Comparison of ENCODE assay signal across 8 cellular contexts in the genomic region with DNA sequence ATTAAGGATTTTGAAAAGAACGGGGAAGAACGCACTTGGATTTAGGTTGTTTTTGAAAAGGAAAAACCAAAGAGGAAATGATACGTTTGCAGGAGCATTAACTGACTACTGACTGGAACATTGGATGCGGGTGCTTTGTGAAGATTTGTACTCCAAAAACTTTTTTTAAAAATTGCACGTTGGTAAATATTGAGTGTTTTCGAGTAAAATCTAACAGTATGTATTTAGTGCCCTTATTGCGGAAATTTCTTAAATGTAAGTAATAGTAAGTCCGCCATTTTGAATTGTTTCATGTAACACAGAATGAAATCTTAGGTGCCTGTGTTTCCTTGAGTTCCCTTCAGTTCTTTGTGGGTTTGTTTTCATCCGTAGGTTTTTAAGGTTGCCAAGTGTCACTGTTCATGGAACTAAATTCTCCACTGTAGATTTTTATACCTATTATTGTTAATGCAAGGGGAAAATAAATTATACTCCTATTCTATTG. TPM values are rescaled to one million over a fixed set of nuclear protein-coding genes. Genes with fewer than 3 reads are reported as not detected.
DNase-seq lines count a peak whose midpoint lies in the region; ATAC-seq and TF ChIP-seq lines count a peak whose summit lies in the region.

No MANE protein-coding gene starts in this region.

- POLR2A ChIA-PET in CD8-positive, alpha-beta T cell (lab: Charles Lee), result no interaction called here
- POLR2A ChIA-PET in HEK293T (lab: Yijun Ruan, JAX), result no interaction called here

- peak overlapping the region; percentile 22 for H3K4me3 ChIP-seq in CD8-positive, alpha-beta T cell (ENCODE audit: low read depth, low read length)
- H3K4me3 ChIP-seq in muscle layer of duodenum (ENCODE audit: low read depth in 1 of 2, low read length in 2 of 2), result peak overlapping the region; percentile 14 to 60

- no peak for DNase-seq in CD8-positive, alpha-beta T cell
- DNase-seq in HEK293T (ENCODE audit: extremely low spot score) (no peak), NCI-H774 (lab: John Stamatoyannopoulos, UW) (no peak), foreskin keratinocyte (no peak)
- DNase-seq in activated naive CD8-positive, alpha-beta T cell treated with anti-CD3 and anti-CD28 coated beads for 36 hours, result no peak
- DNase-seq in stimulated activated CD4-positive, alpha-beta T cell treated with anti-CD3 and anti-CD28 coated beads, Interleukin-4, amount 100 ng/mL, for 1 hour, result no peak
- no peak for DNase-seq in activated effector memory CD4-positive, alpha-beta T cell treated with anti-CD3 and anti-CD28 coated beads, Interleukin-2, amount 50 U/mL, for 16 hours

- H3K4me1 Mint-ChIP-seq in CD8-positive, alpha-beta T cell (ENCODE audit: low read depth), result peaks cover 7% of the 10 kb centered on the region
- H3K4me1 Mint-ChIP-seq in activated naive CD8-positive, alpha-beta T cell treated with anti-CD3 and anti-CD28 coated beads for 36 hours, result peaks cover 6% of the 10 kb centered on the region

- H3K36me3 ChIP-seq in CD8-positive, alpha-beta T cell (ENCODE audit: insufficient read depth, low read length), result no peaks in the 10 kb centered on the region
- no peaks in the 10 kb centered on the region for H3K36me3 ChIP-seq in muscle layer of duodenum (ENCODE audit: control insufficient read depth in 1 of 2, insufficient read depth in 2 of 2, low read length in 2 of 2)

- H3K27ac Mint-ChIP-seq in CD8-positive, alpha-beta T cell, result no peak overlapping the region
- H3K27ac Mint-ChIP-seq in activated naive CD8-positive, alpha-beta T cell treated with anti-CD3 and anti-CD28 coated beads for 36 hours, result no peak overlapping the region

- H3K4me1 ChIP-seq in CD8-positive, alpha-beta T cell (ENCODE audit: insufficient read depth, low read length), result peaks cover 5% of the 10 kb centered on the region
- H3K4me1 ChIP-seq in muscle layer of duodenum (ENCODE audit: control insufficient read depth in 1 of 2, insufficient read depth in 2 of 2, low read length in 2 of 2) (peaks cover 0 to 10% of the 10 kb centered on the region in 2 donors), foreskin keratinocyte (no peaks in the 10 kb centered on the region)

- intact Hi-C loops in CD8-positive, alpha-beta T cell (cut with DNase I, micrococcal nuclease), result no loop called here

- H3K4me3 Mint-ChIP-seq in CD8-positive, alpha-beta T cell, result peak overlapping the region; percentile 63
- peak overlapping the region; percentile 57 for H3K4me3 Mint-ChIP-seq in activated naive CD8-positive, alpha-beta T cell treated with anti-CD3 and anti-CD28 coated beads for 36 hours

- H3K27me3 Mint-ChIP-seq in CD8-positive, alpha-beta T cell (ENCODE audit: low read depth), result peaks cover 39% of the 10 kb centered on the region
- peaks cover 41% of the 10 kb centered on the region for H3K27me3 Mint-ChIP-seq in activated naive CD8-positive, alpha-beta T cell treated with anti-CD3 and anti-CD28 coated beads for 36 hours

- ATAC-seq in CD8-positive, alpha-beta T cell, result no peak
- no peak for ATAC-seq in foreskin keratinocyte

- H3K9me3 Mint-ChIP-seq in CD8-positive, alpha-beta T cell, result peaks cover 5% of the 10 kb centered on the region
- no peaks in the 10 kb centered on the region for H3K9me3 Mint-ChIP-seq in activated naive CD8-positive, alpha-beta T cell treated with anti-CD3 and anti-CD28 coated beads for 36 hours

- H3K27me3 ChIP-seq in CD8-positive, alpha-beta T cell (ENCODE audit: insufficient read depth, low read length), result peaks cover 25% of the 10 kb centered on the region
- H3K27me3 ChIP-seq in muscle layer of duodenum (ENCODE audit: low read depth, low read length), result peaks cover 12% of the 10 kb centered on the region
- peaks cover 57% of the 10 kb centered on the region for H3K27me3 ChIP-seq in foreskin keratinocyte

- no peaks in the 10 kb centered on the region for H3K36me3 Mint-ChIP-seq in CD8-positive, alpha-beta T cell
- H3K36me3 Mint-ChIP-seq in activated naive CD8-positive, alpha-beta T cell treated with anti-CD3 and anti-CD28 coated beads for 36 hours, result no peaks in the 10 kb centered on the region

- no peak for TF ChIP-seq CTCF in CD8-positive, alpha-beta T cell (IDR thresholded peaks at IDR 0.05)
- TF ChIP-seq CTCF in foreskin keratinocyte (conservative IDR thresholded peaks at IDR 0.05), result no peak

- H3K9me3 ChIP-seq in CD8-positive, alpha-beta T cell (ENCODE audit: low read length), result no peaks in the 10 kb centered on the region
- H3K9me3 ChIP-seq in muscle layer of duodenum (ENCODE audit: control insufficient read depth in 1 of 2, low read length in 2 of 2), result peaks cover 0 to 7% of the 10 kb centered on the region in 2 donors

- H3K27ac ChIP-seq in CD8-positive, alpha-beta T cell (ENCODE audit: low read depth, low read length), result no peak overlapping the region
- H3K27ac ChIP-seq in muscle layer of duodenum (ENCODE audit: low read length), result no peak overlapping the region
- no peak overlapping the region for H3K27ac ChIP-seq in foreskin keratinocyte

- CTCF ChIA-PET in CD8-positive, alpha-beta T cell (lab: Charles Lee), result no interaction called here
- CTCF ChIA-PET in HEK293T (lab: Yijun Ruan, JAX), result no interaction called here

TF ChIP-seq in HEK293T, 16 proteins besides CTCF, POLR2A, EP300 and RAD21:
- TF ChIP-seq NFRKB (IDR thresholded peaks at IDR 0.05) (0 out of 2 replicates have a peak, but pooled peaks have one; percentile 11), SP1 (IDR thresholded peaks at IDR 0.05) (0 out of 2 replicates have a peak, but pooled peaks have one; percentile 11), CTBP1 (IDR thresholded peaks at IDR 0.05; ENCODE audit: borderline replicate concordance) (no peak)

RNA-seq across cellular contexts. Expression of a gene that starts 15.2 kb away (rescaled TPM):
- not detected for total RNA-seq in CD8-positive, alpha-beta T cell
- under 1 TPM in 1 of 2 experiments, not detected in 1; 0.18 TPM for total RNA-seq in activated naive CD8-positive, alpha-beta T cell treated with anti-CD3 and anti-CD28 coated beads for 36 hours
- not detected in 2 replicates for total RNA-seq in foreskin keratinocyte
- polyA plus RNA-seq in foreskin keratinocyte, result not detected in 2 replicates
